Comparison of ENCODE assay signal across 22 cellular contexts in genomic region chr17:67821871-67822367, GRCh38.
"Had no signal": no experiment of that assay in that cellular context is flagged by ENCODE, and none has a peak within 500 bp of the region (broad histone marks: within the 10 kb centered on the region; RNA-seq: fewer than 3 reads in every experiment).

No MANE protein-coding gene starts in this region.

- H3K4me3 ChIP-seq: SJSA1 had no signal

- DNase-seq: activated CD4-positive, alpha-beta T cell treated with anti-CD3 and anti-CD28 coated beads for 48 hours; activated CD4-positive, alpha-beta T cell treated with anti-CD3 and anti-CD28 coated beads, Interleukin-2, amount 50 U/mL, for 4 hours; activated CD4-positive, CD25-positive, alpha-beta regulatory T cell treated with anti-CD3 and anti-CD28 coated beads, Interleukin-2, amount 50 U/mL, for 72 hours; activated CD8-positive, alpha-beta T cell treated with anti-CD3 and anti-CD28 coated beads, Interleukin-2, amount 10 ng/mL, durations not matched to agents 7 days and 5 days; activated effector memory CD4-positive, alpha-beta T cell treated with anti-CD3 and anti-CD28 coated beads, Interleukin-2, amount 50 U/mL, for 16 hours; activated naive CD4-positive, alpha-beta T cell treated with Interleukin-2 at 50 U/mL for 16 hours; activated T-cell treated with anti-CD3 and anti-CD28 coated beads, Interleukin-2, amount 50 U/mL, for 4 hours; amygdala; MM.1S; NCI-H1105; NCI-H1436; NCI-H1694 treated with DMSO at 0.1 percent for 48 hours; NCI-H2029 treated with DMSO at 0.1 percent for 48 hours; NCI-H510A treated with DMSO at 0.1 percent for 48 hours; NCI-H69; NK-92 treated with Interleukin-12 subunit alpha and Interleukin-12 subunit beta, amount 100 ng/mL, for 24 hours; PC-3; SHP77; T-helper 17 cell; T-helper 9 cell had no signal

- ATAC-seq: activated CD8-positive, alpha-beta T cell treated with anti-CD3 and anti-CD28 coated beads, Interleukin-2, amount 10 ng/mL, durations not matched to agents 7 days and 5 days; activated T-cell treated with anti-CD3 and anti-CD28 coated beads, Interleukin-2, amount 50 U/mL, for 4 hours; PC-3; T-helper 17 cell; WTC11 had no signal

- H3K27ac ChIP-seq: SJSA1 had no signal

- H3K27me3 ChIP-seq: SJSA1 had no signal
